Comparison of ENCODE assay signal across 15 cellular contexts in the genomic region with DNA sequence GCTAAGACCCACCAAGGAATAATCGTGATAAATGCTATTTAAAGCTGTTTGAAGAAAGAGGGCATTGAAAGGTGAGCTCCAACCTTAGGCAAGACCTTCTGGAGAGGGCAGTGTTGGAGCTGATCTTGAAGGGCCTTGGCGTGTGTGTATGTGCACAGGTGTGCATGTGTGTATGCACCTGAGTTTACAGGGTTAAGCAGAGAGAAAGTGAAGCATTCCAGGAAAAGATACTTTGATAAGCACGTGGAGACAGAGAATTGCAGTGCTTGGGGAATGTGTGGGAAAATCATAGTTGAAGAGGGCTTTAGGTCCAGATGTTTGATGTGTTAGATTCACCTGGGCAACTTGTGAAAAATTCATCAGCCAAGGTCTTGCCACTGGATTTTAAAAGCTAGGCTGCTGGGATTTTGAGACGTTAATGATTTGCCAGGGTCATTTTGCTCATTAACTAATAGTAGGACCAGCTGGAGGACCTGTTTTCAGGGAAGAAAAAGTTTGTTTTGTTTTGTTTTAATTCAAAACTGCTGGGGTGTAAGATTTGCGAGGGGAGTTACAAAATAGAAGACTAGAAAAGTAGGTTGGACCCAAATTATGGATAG.
"Had no signal": no experiment of that assay in that cellular context is flagged by ENCODE, and none has a peak within 500 bp of the region (broad histone marks: within the 10 kb centered on the region; RNA-seq: fewer than 3 reads in every experiment).

No MANE protein-coding gene starts in this region.

- H3K4me1 Mint-ChIP-seq: brain had no signal

- H3K4me3 Mint-ChIP-seq: activated CD4-positive, alpha-beta T cell treated with anti-CD3 and anti-CD28 coated beads, Interleukin-2, amount 10 ng/mL, durations not matched to agents 24 days and 14 days; activated CD8-positive, alpha-beta T cell treated with anti-CD3 and anti-CD28 coated beads, Interleukin-2, amount 10 ng/mL, durations not matched to agents 7 days and 5 days; activated naive CD8-positive, alpha-beta T cell; brain; T-helper 1 cell treated with Interleukin-12 subunit alpha and Interleukin-12 subunit beta and Interleukin-4 antibody, amounts not matched to agents 30 μg/mL and 1 μg/mL, for 36 hours; WTC11 had no signal

- H3K4me3 ChIP-seq: colonic mucosa, esophagus squamous epithelium, sigmoid colon had no signal

- ATAC-seq: activated CD8-positive, alpha-beta T cell treated with anti-CD3 and anti-CD28 coated beads, Interleukin-2, amount 10 ng/mL, durations not matched to agents 7 days and 5 days; WTC11 had no signal

- H3K27ac Mint-ChIP-seq: activated CD4-positive, alpha-beta T cell treated with anti-CD3 and anti-CD28 coated beads, Interleukin-2, amount 10 ng/mL, durations not matched to agents 24 days and 14 days; activated CD8-positive, alpha-beta T cell treated with anti-CD3 and anti-CD28 coated beads, Interleukin-2, amount 10 ng/mL, durations not matched to agents 7 days and 5 days; activated naive CD8-positive, alpha-beta T cell; T-helper 1 cell treated with Interleukin-12 subunit alpha and Interleukin-12 subunit beta and Interleukin-4 antibody, amounts not matched to agents 30 μg/mL and 1 μg/mL, for 36 hours; WTC11 had no signal

- H3K27me3 Mint-ChIP-seq: activated CD4-positive, alpha-beta T cell treated with anti-CD3 and anti-CD28 coated beads, Interleukin-2, amount 10 ng/mL, durations not matched to agents 24 days and 14 days; activated naive CD8-positive, alpha-beta T cell had no signal

- H3K36me3 ChIP-seq: colonic mucosa, esophagus squamous epithelium, sigmoid colon had no signal

- H3K9me3 ChIP-seq: colonic mucosa had no signal

- H3K4me1 ChIP-seq: colonic mucosa had no signal

- H3K36me3 Mint-ChIP-seq: brain had no signal

- DNase-seq: activated CD4-positive, alpha-beta T cell treated with anti-CD3 and anti-CD28 coated beads, Interleukin-2, amount 10 ng/mL, durations not matched to agents 24 days and 14 days; activated CD8-positive, alpha-beta memory T cell treated with anti-CD3 and anti-CD28 coated beads, Interleukin-2, amount 50 U/mL, for 48 hours; activated CD8-positive, alpha-beta T cell treated with anti-CD3 and anti-CD28 coated beads, Interleukin-2, amount 10 ng/mL, durations not matched to agents 7 days and 5 days; activated gamma-delta T cell treated with Interleukin-2 at 50 U/mL for 16 hours; amygdala; central memory CD4-positive, alpha-beta T cell; colonic mucosa; esophagus squamous epithelium; hippocampal formation; sigmoid colon; stimulated activated CD4-positive, alpha-beta T cell treated with anti-CD3 and anti-CD28 coated beads, Interleukin-1b, Interleukin-23, amount 100 ng/mL, for 48 hours had no signal

- H3K27me3 ChIP-seq: colonic mucosa, esophagus squamous epithelium, sigmoid colon had no signal
